19 cellular contexts compared by ENCODE assay signal in the genomic region with DNA sequence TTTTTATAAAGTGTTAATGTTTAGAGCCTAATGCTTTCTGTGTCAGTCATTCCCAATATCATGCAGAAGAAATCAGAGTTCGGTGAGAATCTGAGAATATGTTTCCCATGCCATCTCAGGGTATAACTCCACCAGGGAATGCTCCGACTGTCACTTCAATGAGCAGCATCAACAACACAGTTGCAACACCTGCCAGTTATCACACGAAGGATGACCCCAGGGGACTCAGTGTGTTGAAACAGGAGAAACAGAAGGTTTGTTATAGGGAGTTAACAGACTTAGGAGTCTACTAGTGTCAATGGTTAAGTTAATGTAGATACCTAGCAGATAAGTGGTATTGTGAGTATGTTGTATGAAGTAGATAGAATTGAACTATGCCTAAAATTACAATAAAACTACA. TPM values are rescaled to one million over a fixed set of nuclear protein-coding genes. Genes with fewer than 3 reads are reported as not detected.
"Had no signal": no experiment of that assay in that cellular context is flagged by ENCODE, and none has a peak within 500 bp of the region (broad histone marks: within the 10 kb centered on the region; RNA-seq: fewer than 3 reads in every experiment).

No MANE protein-coding gene starts in this region.

- H3K4me1 ChIP-seq: gastrocnemius medialis had no signal

- H3K4me1 Mint-ChIP-seq: activated CD4-positive, alpha-beta T cell treated with anti-CD3 and anti-CD28 coated beads for 36 hours; WTC11 had no signal

- H3K27me3 ChIP-seq: gastrocnemius medialis, heart right ventricle had no signal

- H3K9me3 ChIP-seq: gastrocnemius medialis, heart right ventricle had no signal

- FAIRE-seq: bronchial epithelial cell, urothelium cell line had no signal

- H3K9me3 Mint-ChIP-seq: nephron progenitor cell; stimulated activated naive B cell treated with anti-CD40 and anti-IgM and Interleukin-4, amounts not matched to agents 10 μg/mL and 1 μg/mL and 100 μg/mL, for 72 hours; WTC11 had no signal

- H3K27ac Mint-ChIP-seq: activated CD4-positive, alpha-beta T cell treated with anti-CD3 and anti-CD28 coated beads for 36 hours; activated naive CD8-positive, alpha-beta T cell; nephron progenitor cell; stimulated activated naive B cell treated with anti-CD40 and anti-IgM and Interleukin-4, amounts not matched to agents 10 μg/mL and 1 μg/mL and 100 μg/mL, for 72 hours; WTC11 had no signal

- H3K4me3 ChIP-seq: gastrocnemius medialis, heart right ventricle had no signal

- H3K4me3 Mint-ChIP-seq: activated CD4-positive, alpha-beta T cell treated with anti-CD3 and anti-CD28 coated beads for 36 hours; activated naive CD8-positive, alpha-beta T cell; nephron progenitor cell; stimulated activated naive B cell treated with anti-CD40 and anti-IgM and Interleukin-4, amounts not matched to agents 10 μg/mL and 1 μg/mL and 100 μg/mL, for 72 hours; WTC11 had no signal

- H3K27me3 Mint-ChIP-seq: activated CD4-positive, alpha-beta T cell treated with anti-CD3 and anti-CD28 coated beads for 36 hours; activated naive CD8-positive, alpha-beta T cell; stimulated activated naive B cell treated with anti-CD40 and anti-IgM and Interleukin-4, amounts not matched to agents 10 μg/mL and 1 μg/mL and 100 μg/mL, for 72 hours had no signal

- ATAC-seq: activated CD4-positive, alpha-beta T cell treated with anti-CD3 and anti-CD28 coated beads for 36 hours; gastrocnemius medialis; heart right ventricle; left ventricle myocardium superior; stimulated activated naive B cell treated with anti-CD40 and anti-IgM and Interleukin-4, amounts not matched to agents 10 μg/mL and 1 μg/mL and 100 μg/mL, for 72 hours; WTC11 had no signal

- H3K27ac ChIP-seq: gastrocnemius medialis, heart right ventricle had no signal

- DNase-seq: activated CD4-positive, alpha-beta T cell treated with anti-CD3 and anti-CD28 coated beads for 36 hours; activated CD4-positive, alpha-beta T cell treated with anti-CD3 and anti-CD28 coated beads, Interleukin-2, amount 50 U/mL, for 48 hours; cerebellar nuclear complex; cortex of kidney; effector CD4-positive, alpha-beta T cell; gastrocnemius medialis; heart right ventricle; kidney glomerular epithelial cell; left ventricle myocardium superior; nephron progenitor cell; occipital lobe; posterior cingulate gyrus; retina; stimulated activated naive B cell treated with anti-CD40 and anti-IgM and Interleukin-4, amounts not matched to agents 10 μg/mL and 1 μg/mL and 100 μg/mL, for 72 hours had no signal

RNA-seq across cellular contexts. Expression of gene TXNDC2, which starts 59.0 kb away (rescaled TPM):
- total RNA-seq: activated CD4-positive, alpha-beta T cell treated with anti-CD3 and anti-CD28 coated beads for 36 hours; gastrocnemius medialis; left ventricle myocardium superior; myocyte; occipital lobe had no signal
